Comparison of ENCODE assay signal across 11 cellular contexts in the genomic region with DNA sequence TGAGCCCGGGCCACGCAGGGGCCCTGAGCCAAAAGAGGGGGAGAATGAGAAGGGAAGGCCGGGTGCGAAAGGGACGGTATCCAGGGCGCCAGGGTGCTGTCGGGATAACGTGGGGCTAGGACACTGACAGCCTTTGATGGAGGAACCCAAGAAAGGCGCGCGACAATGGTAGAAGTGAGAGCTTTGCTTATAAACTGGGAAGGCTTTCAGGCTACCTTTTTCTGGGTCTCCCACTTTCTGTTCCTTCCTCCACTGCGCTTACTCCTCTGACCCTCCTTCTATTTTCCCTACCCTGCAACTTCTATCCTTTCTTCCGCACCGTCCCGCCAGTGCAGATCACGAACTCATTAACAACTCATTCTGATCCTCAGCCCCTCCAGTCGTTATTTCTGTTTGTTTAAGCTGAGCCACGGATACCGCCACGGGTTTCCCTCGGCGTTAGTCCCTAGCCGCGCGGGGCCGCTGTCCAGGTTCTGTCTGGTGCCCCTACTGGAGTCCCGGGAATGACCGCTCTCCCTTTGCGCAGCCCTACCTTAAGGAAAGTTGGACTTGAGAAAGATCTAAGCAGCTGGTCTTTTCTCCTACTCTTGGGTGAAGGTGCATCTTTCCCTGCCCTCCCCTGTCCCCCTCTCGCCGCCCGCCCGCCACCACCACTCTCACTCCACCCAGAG. TPM values are rescaled to one million over a fixed set of nuclear protein-coding genes. Genes with fewer than 3 reads are reported as not detected.
DNase-seq lines count a peak whose midpoint lies in the region; ATAC-seq, FAIRE-seq and TF ChIP-seq lines count a peak whose summit lies in the region.
"Had no signal": no experiment of that assay in that cellular context is flagged by ENCODE, and none has a peak within 500 bp of the region (broad histone marks: within the 10 kb centered on the region; RNA-seq: fewer than 3 reads in every experiment).

No MANE protein-coding gene starts in this region.

- peaks cover 87% of the 10 kb centered on the region for H3K27me3 Mint-ChIP-seq in type B pancreatic cell

- H4K20me1 ChIP-seq in endothelial cell of umbilical vein (replicated peaks; ENCODE audit: control insufficient read depth, extremely low read depth, insufficient read depth, low read length): no peaks in the 10 kb centered on the region

- H3K27ac ChIP-seq in endothelial cell of umbilical vein (ENCODE audit: insufficient read depth, low read depth, low read length) (no peak overlapping the region), mesendoderm (ENCODE audit: low read depth, low read length) (no peak overlapping the region)
- H3K27ac ChIP-seq: 22Rv1 had no signal

- H3K27me3 ChIP-seq in endothelial cell of umbilical vein (ENCODE audit: control insufficient read depth in 2 of 2, insufficient read depth in 2 of 2, low read length in 2 of 2) (no peaks in the 10 kb centered on the region), mesendoderm (ENCODE audit: insufficient read depth, low read length, poor library complexity) (peaks cover 33% of the 10 kb centered on the region)

- H3K36me3 Mint-ChIP-seq in type B pancreatic cell: peaks cover 5% of the 10 kb centered on the region

- peak overlapping the region; percentile 32 for H2AFZ ChIP-seq in endothelial cell of umbilical vein (ENCODE audit: low read depth, low read length)

- H3K4me3 Mint-ChIP-seq in type B pancreatic cell: peak overlapping the region; percentile 87

- no peak overlapping the region for H2AK5ac ChIP-seq in mesendoderm (ENCODE audit: low read length)

- no peaks in the 10 kb centered on the region for H3K79me1 ChIP-seq in mesendoderm (ENCODE audit: low read length)

- TF ChIP-seq CTCF in endothelial cell of umbilical vein (IDR thresholded peaks at IDR 0.05; ENCODE audit: extremely low read depth in 1 of 2, insufficient read depth in 1 of 2, low read depth in 1 of 2, low read length in 2 of 2) (peak; percentile 28 to 63), type B pancreatic cell (conservative IDR thresholded peaks at IDR 0.05) (no peak)

- H3K4me2 ChIP-seq in endothelial cell of umbilical vein (ENCODE audit: insufficient read depth, low read length) (peak overlapping the region; percentile 95), mesendoderm (ENCODE audit: low read length) (peak overlapping the region; percentile 51)

- DNase-seq in DMS53 (lab: John Stamatoyannopoulos, UW): peak; percentile 64
- no peak for DNase-seq in DMS53 treated with DMSO at 0.1 percent for 48 hours (lab: John Stamatoyannopoulos, UW; ENCODE audit: unreplicated experiment)
- DNase-seq in endothelial cell of umbilical vein (ENCODE audit: low read depth, low spot score): peak; percentile 70
- DNase-seq in mesendoderm: no peak
- DNase-seq in type B pancreatic cell (ENCODE audit: extremely low spot score, unreplicated experiment): no peak
- DNase-seq in activated CD4-positive, alpha-beta T cell treated with anti-CD3 and anti-CD28 coated beads for 1 hour: no peak
- no peak for DNase-seq in cerebellar nuclear complex (lab: John Stamatoyannopoulos, UW)
- DNase-seq: occipital lobe had no signal

- no peak overlapping the region for H4K8ac ChIP-seq in mesendoderm (ENCODE audit: low read depth, low read length)

- no peak overlapping the region for H3K23ac ChIP-seq in mesendoderm (ENCODE audit: low read length)

- ATAC-seq in HG03354 (IDR thresholded peaks at IDR 0.05; ENCODE audit: poor library complexity, severe bottlenecking, unreplicated experiment): no peak

- no peak overlapping the region for H3K56ac ChIP-seq in mesendoderm (ENCODE audit: low read length)

- H3K4ac ChIP-seq in mesendoderm (ENCODE audit: low read depth, low read length): no peak overlapping the region

- no peaks in the 10 kb centered on the region for H3K9me3 Mint-ChIP-seq in type B pancreatic cell
- H3K9me3 Mint-ChIP-seq: activated T-helper 2 cell treated with anti-CD3 and anti-CD28 coated beads, Interferon-gamma antibody, Interleukin-2, Interleukin-4, amounts not matched to agents 10 μg/mL and 5 μg/mL and 100 μg/mL, durations not matched to agents 14 hours and 24 hours and 36 hours had no signal

- WGBS in mesendoderm (ENCODE audit: extremely low coverage, insufficient coverage, low lambda C conversion rate): no CpG with 5 or more reads among the region's 33 CpGs

- H3K36me3 ChIP-seq in endothelial cell of umbilical vein (ENCODE audit: control insufficient read depth in 2 of 2, extremely low read depth in 1 of 2, insufficient read depth in 2 of 2, low read length in 2 of 2) (no peaks in the 10 kb centered on the region), mesendoderm (ENCODE audit: control insufficient read depth, insufficient read depth, low read length) (no peaks in the 10 kb centered on the region)

- intact Hi-C loops in endothelial cell of umbilical vein (cut with micrococcal nuclease): loop anchor here (1.0 to 2.0 kb wide), 4 partner anchors 80 to 510 kb away; no protein-coding TSS in a partner anchor

- H3K18ac ChIP-seq in mesendoderm (ENCODE audit: low read length): no peak overlapping the region

- H3K79me2 ChIP-seq in endothelial cell of umbilical vein (ENCODE audit: control insufficient read depth, insufficient read depth, low read length) (no peaks in the 10 kb centered on the region), mesendoderm (ENCODE audit: control insufficient read depth, insufficient read depth, low read length) (no peaks in the 10 kb centered on the region)

- H3K9ac ChIP-seq in endothelial cell of umbilical vein (replicated peaks; ENCODE audit: extremely low read depth, insufficient read depth, low read length) (peak overlapping the region; percentile 21), mesendoderm (ENCODE audit: low read length) (no peak overlapping the region)

- CTCF ChIA-PET in endothelial cell of umbilical vein (lab: Charles Lee): interaction anchor here (0.9 to 3.0 kb wide), 12 partner anchors 13 to 657 kb away, joined by 3 to 12 read pairs (median 4); partner anchors contain the start of gene CLEC14A

- H4K5ac ChIP-seq in mesendoderm (ENCODE audit: low read length): no peak overlapping the region

- dilution Hi-C loops in endothelial cell of umbilical vein (cut with MboI; ENCODE audit: extremely low pct_ligation_motif_present, low sequenced_read_pairs): no loop called here

- no TSS peak for BruUV-seq in endothelial cell of umbilical vein (replicated peaks; lab: Mats Ljungman, UMichigan)

- POLR2A ChIA-PET in endothelial cell of umbilical vein (lab: Charles Lee): no interaction called here

- no peak overlapping the region for H2BK120ac ChIP-seq in mesendoderm (ENCODE audit: low read depth, low read length)

- H3K27ac Mint-ChIP-seq in type B pancreatic cell: peak overlapping the region; percentile 15
- H3K27ac Mint-ChIP-seq: activated T-helper 2 cell treated with anti-CD3 and anti-CD28 coated beads, Interferon-gamma antibody, Interleukin-2, Interleukin-4, amounts not matched to agents 10 μg/mL and 5 μg/mL and 100 μg/mL, durations not matched to agents 14 hours and 24 hours and 36 hours had no signal

- no peaks in the 10 kb centered on the region for H3K9me3 ChIP-seq in endothelial cell of umbilical vein (replicated peaks; ENCODE audit: control insufficient read depth, insufficient read depth, low read length)

- no peaks in the 10 kb centered on the region for H3K9me1 ChIP-seq in endothelial cell of umbilical vein (replicated peaks; ENCODE audit: control insufficient read depth, extremely low read depth, insufficient read depth, low read length)

- no peak for TF ChIP-seq POLR2A in endothelial cell of umbilical vein (IDR thresholded peaks at IDR 0.05; ENCODE audit: low read depth, low read length)

- H2BK15ac ChIP-seq in mesendoderm (replicated peaks; ENCODE audit: low read depth): no peak overlapping the region

- H3K4me1 ChIP-seq in endothelial cell of umbilical vein (ENCODE audit: control insufficient read depth, extremely low read depth, insufficient read depth, low read length) (peaks cover 36% of the 10 kb centered on the region), mesendoderm (ENCODE audit: control insufficient read depth, low read depth, low read length) (peaks cover 8% of the 10 kb centered on the region)

- H3K4me1 Mint-ChIP-seq in type B pancreatic cell (ENCODE audit: unreplicated experiment): peaks cover 10% of the 10 kb centered on the region

- FAIRE-seq in endothelial cell of umbilical vein (lab: Jason Lieb, UNC): peak; percentile 83

- no peak overlapping the region for H2BK5ac ChIP-seq in mesendoderm (ENCODE audit: low read length)

- H3K4me3 ChIP-seq in endothelial cell of umbilical vein (replicated peaks in 1 of 3; ENCODE audit: insufficient read depth in 1 of 3, low read depth in 1 of 3, low read length in 3 of 3): peak overlapping the region; percentile 44 to 81 (median 79)
- no peak overlapping the region for H3K4me3 ChIP-seq in mesendoderm (ENCODE audit: low read length)

TF ChIP-seq in endothelial cell of umbilical vein, 7 proteins besides CTCF, POLR2A, EP300 and RAD21 (continues in another document):
- TF ChIP-seq GATA2 (IDR thresholded peaks at IDR 0.05; ENCODE audit: insufficient read depth, insufficient read length, low read depth, low read length) (no peak), EZH2 (IDR thresholded peaks at IDR 0.05; ENCODE audit: borderline replicate concordance, low read depth, low read length, severe bottlenecking) (no peak), POLR2AphosphoS5 (IDR thresholded peaks at IDR 0.05; ENCODE audit: insufficient read depth, low read depth, low read length) (no peak)

RNA-seq across cellular contexts. Expression of gene SSTR1, which starts 3.0 kb away (rescaled TPM):
- total RNA-seq in endothelial cell of umbilical vein (1.2 and 1.4 TPM in 2 replicates), type B pancreatic cell (ENCODE audit: low replicate concordance) (11.0 and 31.8 TPM in 2 replicates)
- 1.9 and 2.2 TPM in 2 replicates for polyA plus RNA-seq in endothelial cell of umbilical vein
- 1.1 and 1.3 TPM in 2 replicates for polyA plus RNA-seq in endothelial cell of umbilical vein (2011; cell fraction: cytosol; rRNA removed)
- 1.5 and 1.7 TPM in 2 replicates for polyA plus RNA-seq in endothelial cell of umbilical vein (2011; cell fraction: nucleus; rRNA removed)
- polyA plus RNA-seq in endothelial cell of umbilical vein (2012): 0.12 and 0.39 TPM in 2 replicates
- polyA minus RNA-seq in endothelial cell of umbilical vein: 1.9 and 2.9 TPM in 2 replicates
- polyA minus RNA-seq in endothelial cell of umbilical vein (2011; cell fraction: cytosol; rRNA and poly(A)+ RNA removed): 13.7 TPM
- 1.5 and 2.1 TPM in 2 replicates for polyA minus RNA-seq in endothelial cell of umbilical vein (2011; cell fraction: nucleus; rRNA and poly(A)+ RNA removed)
- 0.74 TPM for polyA plus RNA-seq in mesendoderm (2013, experiment 1 of 2)
- polyA plus RNA-seq in mesendoderm (2013, experiment 2 of 2): 0.78 TPM
- total RNA-seq: activated T-helper 2 cell treated with anti-CD3 and anti-CD28 coated beads, Interferon-gamma antibody, Interleukin-2, Interleukin-4, amounts not matched to agents 10 μg/mL and 5 μg/mL and 100 μg/mL, durations not matched to agents 14 hours and 24 hours and 36 hours had no signal

RNA-seq across cellular contexts. Expression of gene CLEC14A, which starts 45.2 kb away (rescaled TPM):
- 396 and 414 TPM in 2 replicates for total RNA-seq in endothelial cell of umbilical vein
- polyA plus RNA-seq in endothelial cell of umbilical vein: 562 and 569 TPM in 2 replicates
- 388 and 440 TPM in 2 replicates for polyA plus RNA-seq in endothelial cell of umbilical vein (2011; cell fraction: cytosol; rRNA removed)
- polyA plus RNA-seq in endothelial cell of umbilical vein (2011; cell fraction: nucleus; rRNA removed): 252 and 257 TPM in 2 replicates
- 248 and 278 TPM in 2 replicates for polyA plus RNA-seq in endothelial cell of umbilical vein (2012)
- polyA minus RNA-seq in endothelial cell of umbilical vein: 365 TPM in 2 replicates
- not detected for polyA minus RNA-seq in endothelial cell of umbilical vein (2011; cell fraction: cytosol; rRNA and poly(A)+ RNA removed)
- polyA minus RNA-seq in endothelial cell of umbilical vein (2011; cell fraction: nucleus; rRNA and poly(A)+ RNA removed): 235 and 299 TPM in 2 replicates
- polyA plus RNA-seq in mesendoderm (2013, experiment 1 of 2): 0.24 TPM
- 0.24 TPM for polyA plus RNA-seq in mesendoderm (2013, experiment 2 of 2)
- total RNA-seq in type B pancreatic cell (ENCODE audit: low replicate concordance): 0.34 and 0.62 TPM in 2 replicates
- total RNA-seq: activated T-helper 2 cell treated with anti-CD3 and anti-CD28 coated beads, Interferon-gamma antibody, Interleukin-2, Interleukin-4, amounts not matched to agents 10 μg/mL and 5 μg/mL and 100 μg/mL, durations not matched to agents 14 hours and 24 hours and 36 hours had no signal

Comparison
In these comparisons a context has a peak if more than half of its experiments do, and no peak if none do; other contexts are left out.
1. DNase-seq: peak in DMS53 (single experiment) and endothelial cell of umbilical vein (single experiment); none in DMS53 treated with DMSO at 0.1 percent for 48 hours (single experiment), mesendoderm (single experiment), type B pancreatic cell (single experiment), activated CD4-positive, alpha-beta T cell treated with anti-CD3 and anti-CD28 coated beads for 1 hour (single experiment) and cerebellar nuclear complex (0 of 2).
2. RNA of gene CLEC14A, which starts 45.2 kb away (total RNA-seq): 396 to 414 TPM in endothelial cell of umbilical vein; 0.34 to 0.62 TPM in type B pancreatic cell; every median in the first group is over 100 times any median in the second.